8 cellular contexts compared by ENCODE assay signal in genomic region chr15:70584838-70585706, GRCh38.
DNase-seq lines count a peak whose midpoint lies in the region; ATAC-seq and TF ChIP-seq lines count a peak whose summit lies in the region.

No MANE protein-coding gene starts in this region.

- CTCF ChIA-PET in OCI-LY7 (lab: Charles Lee; ENCODE audit: unreplicated experiment): no interaction called here

- no peaks in the 10 kb centered on the region for H3K79me2 ChIP-seq in OCI-LY7 (ENCODE audit: insufficient read depth, low read depth, low read length)

- DNase-seq in DMS53 (lab: John Stamatoyannopoulos, UW) (peak; percentile 72), OCI-LY7 (ENCODE audit: low spot score) (no peak), astrocyte of the cerebellum (ENCODE audit: low read depth) (no peak), left lobe of liver (ENCODE audit: low spot score) (no peak), NCI-H774 (lab: John Stamatoyannopoulos, UW) (no peak), kidney glomerular epithelial cell (lab: John Stamatoyannopoulos, UW) (no peak), NCI-H2196 (lab: John Stamatoyannopoulos, UW; ENCODE audit: unreplicated experiment) (no peak)
- DNase-seq in stimulated activated CD8-positive, alpha-beta memory T cell treated with anti-CD3 and anti-CD28 coated beads, Interleukin-4, amount 100 ng/mL, for 24 hours (ENCODE audit: low read depth): peak; percentile 39

- in situ Hi-C loops in astrocyte of the cerebellum (cut with HindIII; ENCODE audit: low sequenced_read_pairs): loop anchor here (5.0 kb wide), 2 partner anchors 42 to 58 kb away; no protein-coding TSS in a partner anchor

- H3K36me3 ChIP-seq in OCI-LY7 (ENCODE audit: insufficient read depth, low read length): no peaks in the 10 kb centered on the region

- H3K9me3 ChIP-seq in OCI-LY7 (ENCODE audit: low read length): no peaks in the 10 kb centered on the region

- H3K9me2 ChIP-seq in OCI-LY7 (ENCODE audit: insufficient read depth, low read length): no peaks in the 10 kb centered on the region

- H3K27ac ChIP-seq in OCI-LY7 (ENCODE audit: low read depth, low read length, poor library complexity, severe bottlenecking): no peak overlapping the region

- H3K4me2 ChIP-seq in OCI-LY7 (ENCODE audit: low read length): no peak overlapping the region

- POLR2A ChIA-PET in OCI-LY7 (lab: Charles Lee): no interaction called here

- ATAC-seq in left lobe of liver: peak; percentile 55

- no TSS peak for BruUV-seq in OCI-LY7 (replicated peaks; lab: Mats Ljungman, UMichigan)

- intact Hi-C loops in OCI-LY7 (cut with micrococcal nuclease; ENCODE audit: unreplicated experiment): no loop called here

- no peak overlapping the region for H2AFZ ChIP-seq in OCI-LY7 (ENCODE audit: low read length)

- H3K4me1 ChIP-seq in OCI-LY7 (ENCODE audit: insufficient read depth, low read length, poor library complexity, severe bottlenecking): no peaks in the 10 kb centered on the region

- H4K20me1 ChIP-seq in OCI-LY7 (ENCODE audit: insufficient read depth, low read length): no peaks in the 10 kb centered on the region

- no peak overlapping the region for H3K4me3 ChIP-seq in OCI-LY7 (ENCODE audit: low read depth, low read length, poor library complexity, severe bottlenecking)
- peak overlapping the region; percentile 19 for H3K4me3 ChIP-seq in astrocyte of the cerebellum (ENCODE audit: low read depth, low read length)

- TF ChIP-seq CTCF in OCI-LY7 (conservative IDR thresholded peaks at IDR 0.05; ENCODE audit: low read length) (peak; percentile 31; the same call in 1 of the 2 replicates), astrocyte of the cerebellum (IDR thresholded peaks at IDR 0.05; ENCODE audit: low read depth, low read length, missing control alignments) (peak; percentile 57)

Comparison
In these comparisons a context has a peak if more than half of its experiments do, and no peak if none do; other contexts are left out.
1. DNase-seq: peak in DMS53 (single experiment) and stimulated activated CD8-positive, alpha-beta memory T cell treated with anti-CD3 and anti-CD28 coated beads, Interleukin-4, amount 100 ng/mL, for 24 hours (single experiment); none in OCI-LY7 (single experiment), astrocyte of the cerebellum (single experiment), left lobe of liver (single experiment), NCI-H774 (single experiment), kidney glomerular epithelial cell (single experiment) and NCI-H2196 (single experiment).